In the genomic region with DNA sequence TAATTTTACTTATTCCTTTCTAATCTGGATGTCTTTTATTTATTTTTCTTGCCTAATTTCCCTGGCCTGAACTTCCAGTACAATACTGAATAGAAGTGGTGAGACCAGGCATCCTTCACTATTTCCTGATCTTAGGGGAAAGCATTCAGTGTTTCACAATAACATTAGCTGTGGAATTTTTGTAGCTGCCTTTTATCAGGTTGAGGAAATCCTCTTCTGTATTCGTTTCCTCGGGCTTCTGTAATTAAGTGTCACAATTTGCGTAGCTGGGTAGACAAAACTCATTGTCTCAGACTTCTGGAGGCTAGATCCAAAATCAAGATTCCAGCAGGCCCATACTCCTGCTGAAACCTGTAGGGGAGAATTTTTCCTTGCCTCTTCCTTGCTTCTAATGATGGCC, we compare ENCODE assay signal across 16 cellular contexts.
DNase-seq lines count a peak whose midpoint lies in the region; ATAC-seq, FAIRE-seq and TF ChIP-seq lines count a peak whose summit lies in the region.
"Had no signal": no experiment of that assay in that cellular context is flagged by ENCODE, and none has a peak within 500 bp of the region (broad histone marks: within the 10 kb centered on the region; RNA-seq: fewer than 3 reads in every experiment).

No MANE protein-coding gene starts in this region.

- H2BK5ac ChIP-seq in mesendoderm (ENCODE audit: low read length) = no peak overlapping the region

- H3K27ac ChIP-seq in endothelial cell of umbilical vein (ENCODE audit: insufficient read depth, low read depth, low read length) (no peak overlapping the region), mesendoderm (ENCODE audit: low read depth, low read length) (no peak overlapping the region)
- H3K27ac ChIP-seq: A549, BLaER1, GM23248 had no signal

- no peak overlapping the region for H2AFZ ChIP-seq in endothelial cell of umbilical vein (ENCODE audit: low read depth, low read length)
- H2AFZ ChIP-seq: GM23248 had no signal

- no peaks in the 10 kb centered on the region for H3K36me3 ChIP-seq in endothelial cell of umbilical vein (ENCODE audit: control insufficient read depth in 2 of 2, extremely low read depth in 1 of 2, insufficient read depth in 2 of 2, low read length in 2 of 2)
- H3K36me3 ChIP-seq in mesendoderm (ENCODE audit: control insufficient read depth, insufficient read depth, low read length) = no peaks in the 10 kb centered on the region
- H3K36me3 ChIP-seq: BLaER1 had no signal

- no peak overlapping the region for H3K9ac ChIP-seq in endothelial cell of umbilical vein (replicated peaks; ENCODE audit: extremely low read depth, insufficient read depth, low read length)
- H3K9ac ChIP-seq in mesendoderm (ENCODE audit: low read length) = no peak overlapping the region
- H3K9ac ChIP-seq: BLaER1, GM23248 had no signal

- no peaks in the 10 kb centered on the region for H3K27me3 Mint-ChIP-seq in activated T-cell treated with anti-CD3 and anti-CD28 coated beads, Interleukin-2, amount 50 U/mL, for 4 hours (ENCODE audit: low read depth)

- H4K20me1 ChIP-seq in endothelial cell of umbilical vein (replicated peaks; ENCODE audit: control insufficient read depth, extremely low read depth, insufficient read depth, low read length) = no peaks in the 10 kb centered on the region

- peak; percentile 79 for FAIRE-seq in endothelial cell of umbilical vein (lab: Jason Lieb, UNC)
- FAIRE-seq: A549, H54 had no signal

- no peak overlapping the region for H3K4ac ChIP-seq in mesendoderm (ENCODE audit: low read depth, low read length)

- intact Hi-C loops in endothelial cell of umbilical vein (cut with micrococcal nuclease) = no loop called here

- no peaks in the 10 kb centered on the region for H3K9me1 ChIP-seq in endothelial cell of umbilical vein (replicated peaks; ENCODE audit: control insufficient read depth, extremely low read depth, insufficient read depth, low read length)

- no peaks in the 10 kb centered on the region for H3K9me3 ChIP-seq in endothelial cell of umbilical vein (replicated peaks; ENCODE audit: control insufficient read depth, insufficient read depth, low read length)
- H3K9me3 ChIP-seq: A549, Caco-2 had no signal

- dilution Hi-C loops in endothelial cell of umbilical vein (cut with MboI; ENCODE audit: extremely low pct_ligation_motif_present, low sequenced_read_pairs) = no loop called here

- no peaks in the 10 kb centered on the region for H3K4me1 Mint-ChIP-seq in activated T-cell treated with anti-CD3 and anti-CD28 coated beads, Interleukin-2, amount 50 U/mL, for 4 hours (ENCODE audit: low read depth)
- H3K4me1 Mint-ChIP-seq: CD8-positive, alpha-beta memory T cell had no signal

- H3K36me3 Mint-ChIP-seq in activated naive CD4-positive, alpha-beta T cell treated with anti-CD3 and anti-CD28 coated beads, Interleukin-2, amount 50 U/mL, for 72 hours = no peaks in the 10 kb centered on the region
- H3K36me3 Mint-ChIP-seq in activated T-cell treated with anti-CD3 and anti-CD28 coated beads, Interleukin-2, amount 50 U/mL, for 4 hours (ENCODE audit: insufficient read depth) = no peaks in the 10 kb centered on the region
- H3K36me3 Mint-ChIP-seq: CD8-positive, alpha-beta memory T cell had no signal

- H3K4me1 ChIP-seq in endothelial cell of umbilical vein (ENCODE audit: control insufficient read depth, extremely low read depth, insufficient read depth, low read length) = peaks cover 2% of the 10 kb centered on the region
- H3K4me1 ChIP-seq in mesendoderm (ENCODE audit: control insufficient read depth, low read depth, low read length) = no peaks in the 10 kb centered on the region
- H3K4me1 ChIP-seq: A549, BLaER1, Caco-2 had no signal

- H3K56ac ChIP-seq in mesendoderm (ENCODE audit: low read length) = no peak overlapping the region

- H3K27me3 ChIP-seq in endothelial cell of umbilical vein (ENCODE audit: control insufficient read depth in 2 of 2, insufficient read depth in 2 of 2, low read length in 2 of 2) = no peaks in the 10 kb centered on the region
- H3K27me3 ChIP-seq in mesendoderm (ENCODE audit: insufficient read depth, low read length, poor library complexity) = no peaks in the 10 kb centered on the region

- POLR2A ChIA-PET in endothelial cell of umbilical vein (lab: Charles Lee) = no interaction called here

- no peak overlapping the region for H4K8ac ChIP-seq in mesendoderm (ENCODE audit: low read depth, low read length)

- no peak overlapping the region for H3K27ac Mint-ChIP-seq in activated naive CD4-positive, alpha-beta T cell treated with anti-CD3 and anti-CD28 coated beads, Interleukin-2, amount 50 U/mL, for 72 hours
- H3K27ac Mint-ChIP-seq: CD8-positive, alpha-beta memory T cell had no signal

- no peak overlapping the region for H4K5ac ChIP-seq in mesendoderm (ENCODE audit: low read length)

- H3K4me2 ChIP-seq in endothelial cell of umbilical vein (ENCODE audit: insufficient read depth, low read length) = no peak overlapping the region
- H3K4me2 ChIP-seq in mesendoderm (ENCODE audit: low read length) = no peak overlapping the region
- H3K4me2 ChIP-seq: A549, BLaER1 had no signal

- H2BK120ac ChIP-seq in mesendoderm (ENCODE audit: low read depth, low read length) = no peak overlapping the region

- BruUV-seq in endothelial cell of umbilical vein (replicated peaks; lab: Mats Ljungman, UMichigan) = no TSS peak

- H2AK5ac ChIP-seq in mesendoderm (ENCODE audit: low read length) = no peak overlapping the region

- WGBS in mesendoderm (ENCODE audit: extremely low coverage, insufficient coverage, low lambda C conversion rate) = no CpG with 5 or more reads among the region's 3 CpGs

- H3K4me3 ChIP-seq in cardiac fibroblast (replicated peaks in 1 of 2; ENCODE audit: low read depth in 2 of 2, low read length in 2 of 2) (no peak overlapping the region), endothelial cell of umbilical vein (replicated peaks in 1 of 3; ENCODE audit: insufficient read depth in 1 of 3, low read depth in 1 of 3, low read length in 3 of 3) (no peak overlapping the region), mesendoderm (ENCODE audit: low read length) (no peak overlapping the region)
- H3K4me3 ChIP-seq: A549, BLaER1, GM23248 had no signal

- TF ChIP-seq CTCF in cardiac fibroblast (IDR thresholded peaks at IDR 0.05; ENCODE audit: low read depth, low read length) (no peak), endothelial cell of umbilical vein (IDR thresholded peaks at IDR 0.05; ENCODE audit: extremely low read depth in 1 of 2, insufficient read depth in 1 of 2, low read depth in 1 of 2, low read length in 2 of 2) (no peak)

- no peak overlapping the region for H3K18ac ChIP-seq in mesendoderm (ENCODE audit: low read length)

- peak; percentile 0 to 67 for DNase-seq in cardiac fibroblast (ENCODE audit: low read depth in 2 of 2)
- DNase-seq in endothelial cell of umbilical vein (ENCODE audit: low read depth, low spot score) = peak; percentile 77
- DNase-seq in mesendoderm = peak; percentile 47
- DNase-seq in renal cortical epithelial cell (ENCODE audit: low read depth) = peak; percentile 22
- no peak for DNase-seq in activated naive CD4-positive, alpha-beta T cell treated with anti-CD3 and anti-CD28 coated beads, Interleukin-2, amount 50 U/mL, for 72 hours (ENCODE audit: low spot score in 2 of 2)
- DNase-seq in activated T-cell treated with anti-CD3 and anti-CD28 coated beads, Interleukin-2, amount 50 U/mL, for 4 hours = no peak
- DNase-seq: AML-193; Caco-2; CD8-positive, alpha-beta memory T cell; DMS53; GM23248 had no signal

- H2BK15ac ChIP-seq in mesendoderm (replicated peaks; ENCODE audit: low read depth) = no peak overlapping the region

- ATAC-seq in HG02981 (IDR thresholded peaks at IDR 0.05; ENCODE audit: unreplicated experiment) = no peak
- ATAC-seq in activated naive CD4-positive, alpha-beta T cell treated with anti-CD3 and anti-CD28 coated beads, Interleukin-2, amount 50 U/mL, for 72 hours = no peak
- ATAC-seq in activated T-cell treated with anti-CD3 and anti-CD28 coated beads, Interleukin-2, amount 50 U/mL, for 4 hours = no peak
- ATAC-seq: A549, HCT116 had no signal

- no peak overlapping the region for H3K23ac ChIP-seq in mesendoderm (ENCODE audit: low read length)

- H3K4me3 Mint-ChIP-seq in activated T-cell treated with anti-CD3 and anti-CD28 coated beads, Interleukin-2, amount 50 U/mL, for 4 hours = no peak overlapping the region
- H3K4me3 Mint-ChIP-seq: CD8-positive, alpha-beta memory T cell had no signal

- H3K79me2 ChIP-seq in endothelial cell of umbilical vein (ENCODE audit: control insufficient read depth, insufficient read depth, low read length) (no peaks in the 10 kb centered on the region), mesendoderm (ENCODE audit: control insufficient read depth, insufficient read depth, low read length) (no peaks in the 10 kb centered on the region)

- CTCF ChIA-PET in endothelial cell of umbilical vein (lab: Charles Lee) = interaction anchor here (1.6 kb wide), 1 partner anchor 10 kb away, joined by 3 read pairs; no protein-coding TSS in a partner anchor

- H3K9me3 Mint-ChIP-seq in activated naive CD4-positive, alpha-beta T cell treated with anti-CD3 and anti-CD28 coated beads, Interleukin-2, amount 50 U/mL, for 72 hours = no peaks in the 10 kb centered on the region
- no peaks in the 10 kb centered on the region for H3K9me3 Mint-ChIP-seq in activated T-cell treated with anti-CD3 and anti-CD28 coated beads, Interleukin-2, amount 50 U/mL, for 4 hours

- TF ChIP-seq POLR2A in endothelial cell of umbilical vein (IDR thresholded peaks at IDR 0.05; ENCODE audit: low read depth, low read length) = no peak

- no peaks in the 10 kb centered on the region for H3K79me1 ChIP-seq in mesendoderm (ENCODE audit: low read length)

TF ChIP-seq in endothelial cell of umbilical vein, 7 proteins besides CTCF, POLR2A, EP300 and RAD21:
- TF ChIP-seq EZH2 (IDR thresholded peaks at IDR 0.05; ENCODE audit: borderline replicate concordance, low read depth, low read length, severe bottlenecking) (no peak), MYC (IDR thresholded peaks at IDR 0.05; ENCODE audit: low read depth, low read length) (no peak), POLR2AphosphoS5 (IDR thresholded peaks at IDR 0.05; ENCODE audit: insufficient read depth, low read depth, low read length) (no peak), JUN (IDR thresholded peaks at IDR 0.05; ENCODE audit: borderline replicate concordance, insufficient read depth, insufficient read length, low read depth) (no peak), FOS (IDR thresholded peaks at IDR 0.05; ENCODE audit: borderline replicate concordance, insufficient read depth, low read length) (no peak), MAX (IDR thresholded peaks at IDR 0.05; ENCODE audit: insufficient read depth, insufficient read length) (no peak), GATA2 (IDR thresholded peaks at IDR 0.05; ENCODE audit: insufficient read depth, insufficient read length, low read depth, low read length) (no peak)

Comparison
In these comparisons a context has a peak if more than half of its experiments do, and no peak if none do; other contexts are left out.
1. DNase-seq: peak in cardiac fibroblast (2 of 2), endothelial cell of umbilical vein (single experiment), mesendoderm (single experiment) and renal cortical epithelial cell (single experiment); none in activated naive CD4-positive, alpha-beta T cell treated with anti-CD3 and anti-CD28 coated beads, Interleukin-2, amount 50 U/mL, for 72 hours (0 of 2) and activated T-cell treated with anti-CD3 and anti-CD28 coated beads, Interleukin-2, amount 50 U/mL, for 4 hours (single experiment).